ENCODE assay signal across 19 cellular contexts in genomic region chr17:19987897-19988296, GRCh38.
"Had no signal": no experiment of that assay in that cellular context is flagged by ENCODE, and none has a peak within 500 bp of the region (broad histone marks: within the 10 kb centered on the region; RNA-seq: fewer than 3 reads in every experiment).

No MANE protein-coding gene starts in this region.

- H3K36me3 ChIP-seq: gastrocnemius medialis, heart left ventricle, pancreas, stomach, thoracic aorta had no signal

- H3K27ac Mint-ChIP-seq: activated naive CD4-positive, alpha-beta T cell treated with anti-CD3 and anti-CD28 coated beads, Interleukin-2, amount 50 U/mL, for 24 hours; activated T-cell treated with anti-CD3 and anti-CD28 coated beads, Interleukin-2, amount 50 U/mL, for 24 hours; T-cell had no signal

- FAIRE-seq: pancreas, urothelium cell line had no signal

- H3K4me1 ChIP-seq: pancreas had no signal

- H3K27me3 Mint-ChIP-seq: activated naive CD4-positive, alpha-beta T cell treated with anti-CD3 and anti-CD28 coated beads, Interleukin-2, amount 50 U/mL, for 24 hours had no signal

- H3K4me3 ChIP-seq: body of pancreas, gastrocnemius medialis, heart left ventricle, pancreas, stomach, thoracic aorta had no signal

- H3K27ac ChIP-seq: body of pancreas, gastrocnemius medialis, heart left ventricle, pancreas, stomach, thoracic aorta had no signal

- DNase-seq: activated CD4-positive, CD25-positive, alpha-beta regulatory T cell treated with anti-CD3 and anti-CD28 coated beads, Interleukin-2, amount 50 U/mL, for 72 hours; activated effector memory CD4-positive, alpha-beta T cell treated with Interleukin-2 at 50 U/mL for 16 hours; activated T-cell treated with anti-CD3 and anti-CD28 coated beads, Interleukin-2, amount 50 U/mL, for 24 hours; amniotic stem cell; body of pancreas; central memory CD4-positive, alpha-beta T cell; cortex of kidney; effector memory CD4-positive, alpha-beta T cell; gastrocnemius medialis; heart left ventricle; pancreas; stimulated activated CD4-positive, alpha-beta T cell treated with anti-CD3 and anti-CD28 coated beads, Interleukin-12 subunit alpha, Interleukin-12 subunit beta, amount 100 ng/mL, for 4 hours; stimulated activated CD4-positive, alpha-beta T cell treated with anti-CD3 and anti-CD28 coated beads, Interleukin-2, amount 100 ng/mL, for 24 hours; stomach; T-cell; T1000 had no signal

- H3K27me3 ChIP-seq: body of pancreas, gastrocnemius medialis, heart left ventricle, pancreas had no signal

- H3K4me1 Mint-ChIP-seq: activated naive CD4-positive, alpha-beta T cell treated with anti-CD3 and anti-CD28 coated beads, Interleukin-2, amount 50 U/mL, for 24 hours had no signal

- H3K9me3 ChIP-seq: body of pancreas, gastrocnemius medialis, heart left ventricle, pancreas, stomach, thoracic aorta had no signal

- H3K4me3 Mint-ChIP-seq: activated naive CD4-positive, alpha-beta T cell treated with anti-CD3 and anti-CD28 coated beads, Interleukin-2, amount 50 U/mL, for 24 hours; activated T-cell treated with anti-CD3 and anti-CD28 coated beads, Interleukin-2, amount 50 U/mL, for 24 hours; T-cell had no signal

- H3K36me3 Mint-ChIP-seq: activated naive CD4-positive, alpha-beta T cell treated with anti-CD3 and anti-CD28 coated beads, Interleukin-2, amount 50 U/mL, for 24 hours; T-cell had no signal

- H3K9me3 Mint-ChIP-seq: activated naive CD4-positive, alpha-beta T cell treated with anti-CD3 and anti-CD28 coated beads, Interleukin-2, amount 50 U/mL, for 24 hours; activated T-cell treated with anti-CD3 and anti-CD28 coated beads, Interleukin-2, amount 50 U/mL, for 24 hours; T-cell had no signal
